8 cellular contexts compared by ENCODE assay signal in the genomic region with DNA sequence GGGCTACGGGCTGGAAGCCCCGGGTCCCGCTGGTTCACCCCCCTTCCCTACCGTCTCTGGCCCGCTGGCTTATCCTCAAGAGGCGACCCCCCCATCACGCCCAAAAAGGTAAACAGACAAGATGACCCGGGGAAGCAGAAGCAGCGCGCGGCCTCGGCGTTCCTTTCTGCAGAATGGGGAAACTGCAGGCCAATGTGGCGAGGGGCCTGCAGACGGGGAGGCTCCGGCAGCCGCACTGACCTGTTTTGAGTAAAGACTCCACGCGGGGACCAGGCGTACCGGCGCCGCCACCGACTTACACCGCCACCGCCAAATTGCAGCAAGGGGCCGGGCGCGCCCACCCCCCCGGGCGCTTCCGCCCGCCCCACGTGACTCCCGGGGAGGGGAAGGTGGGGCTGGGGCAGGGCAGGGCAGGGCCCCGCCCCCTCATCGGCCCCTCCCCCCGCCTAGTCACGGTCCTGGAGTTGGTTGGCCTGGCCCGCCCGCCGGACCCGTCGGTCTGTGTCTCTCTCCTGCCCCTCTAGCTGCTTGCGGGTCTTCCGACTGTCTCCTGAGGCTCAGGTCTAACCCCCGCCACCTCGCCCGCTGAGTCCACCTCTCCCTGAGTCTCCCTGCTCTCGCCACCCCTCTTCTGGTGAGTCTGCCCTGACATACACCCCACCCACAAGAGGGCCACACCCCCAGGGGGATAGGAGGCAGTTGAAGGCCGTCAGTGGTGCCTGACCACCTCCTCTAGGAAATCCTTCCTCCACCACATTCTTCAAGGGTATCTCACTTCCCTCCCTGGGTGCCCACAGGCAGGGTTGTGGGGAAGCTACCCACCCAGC. TPM values are rescaled to one million over a fixed set of nuclear protein-coding genes. Genes with fewer than 3 reads are reported as not detected.
A peak's percentile ranks its signal among the peaks of the same experiment; 100 is the strongest.
DNase-seq lines count a peak whose midpoint lies in the region; ATAC-seq and TF ChIP-seq lines count a peak whose summit lies in the region.

A gene (minus strand): TSS at position 321 of the 827 bp plus-strand sequence. CDS start 25,280 bp downstream, outside the sequence.

- H3K27ac ChIP-seq in angular gyrus (ENCODE audit: low read depth, low read length) = peak within 1 kb of the TSS; percentile 90
- H3K27ac ChIP-seq in right cardiac atrium (ENCODE audit: low read length) = no peak within 1 kb of the TSS
- H3K27ac ChIP-seq in rectal smooth muscle tissue (ENCODE audit: low read depth, low read length) = peak within 1 kb of the TSS; percentile 18
- peak within 1 kb of the TSS; percentile 60 to 66 for H3K27ac ChIP-seq in uterus

- ATAC-seq in GM21737 (IDR thresholded peaks at IDR 0.05; ENCODE audit: unreplicated experiment) (peak; percentile 56), right cardiac atrium (peak; percentile 91 to 92)

- H3K9ac ChIP-seq in rectal smooth muscle tissue (ENCODE audit: low read length) = peak within 1 kb of the TSS; percentile 52

- no peak for TF ChIP-seq CTCF in uterus (IDR thresholded peaks at IDR 0.05)

- H3K9me3 ChIP-seq in MG63 (no peaks in the 10 kb centered on the region), right cardiac atrium (ENCODE audit: control insufficient read depth, low read length) (no peaks in the 10 kb centered on the region), uterus (no peaks in the 10 kb centered on the region)

- intact Hi-C loops in T-helper 2 cell treated with Interferon-gamma antibody and Interleukin-4, amounts not matched to agents 100 ng/mL and 5 ng/mL, for 36 hours (cut with micrococcal nuclease) = loop anchor here (1.0 to 2.0 kb wide), 3 partner anchors 29 to 63 kb away; no protein-coding TSS in a partner anchor
- intact Hi-C loops in right cardiac atrium (cut with DNase I) (no loop called here), uterus (cut with DNase I; ENCODE audit: low total_unique reads) (no loop called here)

- H3K36me3 ChIP-seq in MG63 (no peaks in the 10 kb centered on the region), rectal smooth muscle tissue (ENCODE audit: control insufficient read depth, insufficient read depth, low read length) (peaks cover 9% of the 10 kb centered on the region), uterus (no peaks in the 10 kb centered on the region)

- 1% methylated on average over 51 of the region's 51 CpGs for WGBS in right cardiac atrium

- H3K4me3 ChIP-seq in MG63 (peak within 1 kb of the TSS; percentile 66), right cardiac atrium (ENCODE audit: low read length) (peak within 1 kb of the TSS; percentile 40), rectal smooth muscle tissue (ENCODE audit: low read length) (peak within 1 kb of the TSS; percentile 85), uterus (peak within 1 kb of the TSS; percentile 49 to 58)

- DNase-seq in DMS153 treated with DMSO at 0.1 percent for 48 hours (lab: John Stamatoyannopoulos, UW; ENCODE audit: unreplicated experiment) (peak; percentile 54), MG63 (peak; percentile 84), right cardiac atrium (peak; percentile 75 to 92 (median 91)), uterus (peak; percentile 71 to 77)

- no peak for TF ChIP-seq POLR2A in uterus (IDR thresholded peaks at IDR 0.05)

- H3K4me1 ChIP-seq in right cardiac atrium (ENCODE audit: control insufficient read depth, insufficient read depth, low read length) (no peaks in the 10 kb centered on the region), rectal smooth muscle tissue (ENCODE audit: control insufficient read depth, insufficient read depth, low read length) (peaks cover 6% of the 10 kb centered on the region), uterus (peaks cover 0 to 18% of the 10 kb centered on the region in 2 donors)

- H3K27me3 ChIP-seq in MG63 (no peaks in the 10 kb centered on the region), right cardiac atrium (ENCODE audit: control insufficient read depth, insufficient read depth) (no peaks in the 10 kb centered on the region), rectal smooth muscle tissue (ENCODE audit: control insufficient read depth, insufficient read depth, low read length) (no peaks in the 10 kb centered on the region), uterus (no peaks in the 10 kb centered on the region)

RNA-seq across cellular contexts. Expression of the gene that starts here (rescaled TPM):
- total RNA-seq in MG63 (2014; rRNA removed; shearing (Covaris generic); ENCODE audit: low replicate concordance) = 55.6 and 92.4 TPM in 2 replicates
- total RNA-seq in T-helper 2 cell treated with Interferon-gamma antibody and Interleukin-4, amounts not matched to agents 100 ng/mL and 5 ng/mL, for 36 hours = 76.6 and 86.3 TPM in 2 replicates
- total RNA-seq in right cardiac atrium (10 to 100 TPM; 51.8 to 62.5 (median 59.5) TPM), uterus (100 to 1,000 TPM in 1 of 4 donors, 10 to 100 TPM in 3; 21.3 to 222 (median 70.4) TPM)
- 41.2 TPM for polyA plus RNA-seq in right cardiac atrium
